Comparison of ENCODE assay signal across 16 cellular contexts in genomic region chr1:10236405-10237156, GRCh38. TPM values are rescaled to one million over a fixed set of nuclear protein-coding genes. Genes with fewer than 3 reads are reported as not detected.
DNase-seq lines count a peak whose midpoint lies in the region; ATAC-seq and TF ChIP-seq lines count a peak whose summit lies in the region.
"Had no signal": no experiment of that assay in that cellular context is flagged by ENCODE, and none has a peak within 500 bp of the region (broad histone marks: within the 10 kb centered on the region; RNA-seq: fewer than 3 reads in every experiment).

No MANE protein-coding gene starts in this region.

- H3K4me3 ChIP-seq in fibroblast of villous mesenchyme (ENCODE audit: low read depth, low read length) (no peak overlapping the region), right lobe of liver (no peak overlapping the region)
- H3K4me3 ChIP-seq: spleen, upper lobe of right lung had no signal

- ATAC-seq in HG02981 (IDR thresholded peaks at IDR 0.05; ENCODE audit: unreplicated experiment) (no peak), right lobe of liver (no peak)
- ATAC-seq: left ventricle myocardium superior, upper lobe of right lung had no signal

- no peaks in the 10 kb centered on the region for H3K27me3 ChIP-seq in right lobe of liver
- H3K27me3 ChIP-seq: spleen, upper lobe of right lung had no signal

- no peak overlapping the region for H3K4me3 Mint-ChIP-seq in activated CD4-positive, alpha-beta memory T cell treated with anti-CD3 and anti-CD28 coated beads for 36 hours
- H3K4me3 Mint-ChIP-seq in activated CD4-positive, alpha-beta memory T cell treated with anti-CD3 and anti-CD28 coated beads, Interleukin-2, amount 10 ng/mL, durations not matched to agents 7 days and 5 days, result no peak overlapping the region
- H3K4me3 Mint-ChIP-seq in activated T-helper 2 cell treated with anti-CD3 and anti-CD28 coated beads, Interferon-gamma antibody, Interleukin-2, Interleukin-4, amounts not matched to agents 10 μg/mL and 5 μg/mL and 100 μg/mL, durations not matched to agents 14 hours and 24 hours and 36 hours (ENCODE audit: low read depth), result no peak overlapping the region
- H3K4me3 Mint-ChIP-seq: CD8-positive, alpha-beta memory T cell had no signal

- CTCF ChIA-PET in activated CD4-positive, alpha-beta memory T cell treated with anti-CD3 and anti-CD28 coated beads for 36 hours (lab: Charles Lee), result interaction anchor here (0.9 to 1.4 kb wide), 3 partner anchors 25 to 66 kb away, joined by 3 to 12 read pairs (median 5); partner anchors contain the start of gene KIF1B
- CTCF ChIA-PET in activated CD4-positive, alpha-beta memory T cell treated with anti-CD3 and anti-CD28 coated beads, Interleukin-2, amount 10 ng/mL, durations not matched to agents 7 days and 5 days (lab: Charles Lee), result interaction anchor here (1.1 to 3.2 kb wide), 2 partner anchors 15 to 27 kb away, joined by 7 to 17 read pairs; partner anchors contain the start of gene KIF1B

- no peaks in the 10 kb centered on the region for H3K9me3 Mint-ChIP-seq in activated CD4-positive, alpha-beta memory T cell treated with anti-CD3 and anti-CD28 coated beads for 36 hours
- H3K9me3 Mint-ChIP-seq in activated CD4-positive, alpha-beta memory T cell treated with anti-CD3 and anti-CD28 coated beads, Interleukin-2, amount 10 ng/mL, durations not matched to agents 7 days and 5 days, result no peaks in the 10 kb centered on the region
- H3K9me3 Mint-ChIP-seq in activated T-helper 2 cell treated with anti-CD3 and anti-CD28 coated beads, Interferon-gamma antibody, Interleukin-2, Interleukin-4, amounts not matched to agents 10 μg/mL and 5 μg/mL and 100 μg/mL, durations not matched to agents 14 hours and 24 hours and 36 hours, result no peaks in the 10 kb centered on the region
- H3K9me3 Mint-ChIP-seq: CD8-positive, alpha-beta memory T cell had no signal

- no peaks in the 10 kb centered on the region for H3K27me3 Mint-ChIP-seq in activated CD4-positive, alpha-beta memory T cell treated with anti-CD3 and anti-CD28 coated beads for 36 hours
- no peaks in the 10 kb centered on the region for H3K27me3 Mint-ChIP-seq in activated CD4-positive, alpha-beta memory T cell treated with anti-CD3 and anti-CD28 coated beads, Interleukin-2, amount 10 ng/mL, durations not matched to agents 7 days and 5 days
- H3K27me3 Mint-ChIP-seq in activated T-helper 2 cell treated with anti-CD3 and anti-CD28 coated beads, Interferon-gamma antibody, Interleukin-2, Interleukin-4, amounts not matched to agents 10 μg/mL and 5 μg/mL and 100 μg/mL, durations not matched to agents 14 hours and 24 hours and 36 hours (ENCODE audit: low read depth), result no peaks in the 10 kb centered on the region
- H3K27me3 Mint-ChIP-seq: CD8-positive, alpha-beta memory T cell had no signal

- no peak overlapping the region for H3K27ac ChIP-seq in right lobe of liver
- H3K27ac ChIP-seq: upper lobe of right lung had no signal

- POLR2A ChIA-PET in activated CD4-positive, alpha-beta memory T cell treated with anti-CD3 and anti-CD28 coated beads for 36 hours (lab: Charles Lee), result interaction anchor here (0.6 to 1.6 kb wide), 3 partner anchors 45 to 440 kb away, joined by 3 to 4 read pairs (median 3); no protein-coding TSS in a partner anchor
- POLR2A ChIA-PET in activated CD4-positive, alpha-beta memory T cell treated with anti-CD3 and anti-CD28 coated beads, Interleukin-2, amount 10 ng/mL, durations not matched to agents 7 days and 5 days (lab: Charles Lee), result interaction anchor here (1.1 kb wide), 1 partner anchor 15 kb away, joined by 3 read pairs; no protein-coding TSS in a partner anchor

- H3K4me1 Mint-ChIP-seq in activated CD4-positive, alpha-beta memory T cell treated with anti-CD3 and anti-CD28 coated beads for 36 hours (ENCODE audit: low read depth), result peaks cover 17% of the 10 kb centered on the region
- H3K4me1 Mint-ChIP-seq in activated CD4-positive, alpha-beta memory T cell treated with anti-CD3 and anti-CD28 coated beads, Interleukin-2, amount 10 ng/mL, durations not matched to agents 7 days and 5 days, result peaks cover 19% of the 10 kb centered on the region
- peaks cover 11% of the 10 kb centered on the region for H3K4me1 Mint-ChIP-seq in activated T-helper 2 cell treated with anti-CD3 and anti-CD28 coated beads, Interferon-gamma antibody, Interleukin-2, Interleukin-4, amounts not matched to agents 10 μg/mL and 5 μg/mL and 100 μg/mL, durations not matched to agents 14 hours and 24 hours and 36 hours (ENCODE audit: low read depth)

- H3K4me1 ChIP-seq in right lobe of liver, result no peaks in the 10 kb centered on the region
- H3K4me1 ChIP-seq: upper lobe of right lung had no signal

- no peaks in the 10 kb centered on the region for H3K9me3 ChIP-seq in right lobe of liver
- H3K9me3 ChIP-seq: spleen, upper lobe of right lung had no signal

- intact Hi-C loops in activated CD4-positive, alpha-beta memory T cell treated with anti-CD3 and anti-CD28 coated beads for 36 hours (cut with micrococcal nuclease), result no loop called here
- intact Hi-C loops in activated T-helper 2 cell treated with anti-CD3 and anti-CD28 coated beads, Interferon-gamma antibody, Interleukin-2, Interleukin-4, amounts not matched to agents 10 μg/mL and 5 μg/mL and 100 μg/mL, durations not matched to agents 14 hours and 24 hours and 36 hours (cut with micrococcal nuclease), result loop anchor here (5.0 kb wide), 1 partner anchor 46 kb away; no protein-coding TSS in a partner anchor
- intact Hi-C loops in right lobe of liver (cut with DNase I), result no loop called here

- DNase-seq in activated CD4-positive, alpha-beta memory T cell treated with anti-CD3 and anti-CD28 coated beads for 36 hours, result no peak
- DNase-seq in activated CD4-positive, alpha-beta memory T cell treated with anti-CD3 and anti-CD28 coated beads, Interleukin-2, amount 10 ng/mL, durations not matched to agents 7 days and 5 days, result no peak
- DNase-seq in activated T-helper 2 cell treated with anti-CD3 and anti-CD28 coated beads, Interferon-gamma antibody, Interleukin-2, Interleukin-4, amounts not matched to agents 10 μg/mL and 5 μg/mL and 100 μg/mL, durations not matched to agents 14 hours and 24 hours and 36 hours (ENCODE audit: low spot score), result no peak
- DNase-seq in fibroblast of villous mesenchyme (ENCODE audit: low read depth) (peak; percentile 48), stromal cell of bone marrow (ENCODE audit: low read depth) (peak; percentile 16), SHP77 treated with DMSO at 0.1 percent for 48 hours (lab: John Stamatoyannopoulos, UW) (no peak), right lobe of liver (no peak)
- DNase-seq: activated naive CD4-positive, alpha-beta T cell treated with anti-CD3 and anti-CD28 coated beads, Interleukin-2, amount 50 U/mL, for 16 hours; CD8-positive, alpha-beta memory T cell; Karpas-422; left ventricle myocardium superior; NCI-H1105; spleen; stimulated activated naive CD4-positive, alpha-beta T cell; upper lobe of right lung had no signal

- H3K27ac Mint-ChIP-seq in activated CD4-positive, alpha-beta memory T cell treated with anti-CD3 and anti-CD28 coated beads for 36 hours, result peak overlapping the region; percentile 15
- H3K27ac Mint-ChIP-seq in activated CD4-positive, alpha-beta memory T cell treated with anti-CD3 and anti-CD28 coated beads, Interleukin-2, amount 10 ng/mL, durations not matched to agents 7 days and 5 days, result no peak overlapping the region
- H3K27ac Mint-ChIP-seq in activated T-helper 2 cell treated with anti-CD3 and anti-CD28 coated beads, Interferon-gamma antibody, Interleukin-2, Interleukin-4, amounts not matched to agents 10 μg/mL and 5 μg/mL and 100 μg/mL, durations not matched to agents 14 hours and 24 hours and 36 hours, result peak overlapping the region; percentile 44

- TF ChIP-seq POLR2A in right lobe of liver (IDR thresholded peaks at IDR 0.05), result no peak

- peaks cover 0 to 3% (median 0%) of the 10 kb centered on the region in 4 donors for H3K36me3 ChIP-seq in right lobe of liver

- TF ChIP-seq CTCF in fibroblast of villous mesenchyme (IDR thresholded peaks at IDR 0.05; ENCODE audit: insufficient read depth, low read depth, low read length), result no peak
- TF ChIP-seq CTCF in right lobe of liver (IDR thresholded peaks at IDR 0.05), result no peak

- H3K36me3 Mint-ChIP-seq in activated CD4-positive, alpha-beta memory T cell treated with anti-CD3 and anti-CD28 coated beads for 36 hours, result no peaks in the 10 kb centered on the region
- H3K36me3 Mint-ChIP-seq in activated CD4-positive, alpha-beta memory T cell treated with anti-CD3 and anti-CD28 coated beads, Interleukin-2, amount 10 ng/mL, durations not matched to agents 7 days and 5 days (ENCODE audit: low read depth), result no peaks in the 10 kb centered on the region
- H3K36me3 Mint-ChIP-seq in activated T-helper 2 cell treated with anti-CD3 and anti-CD28 coated beads, Interferon-gamma antibody, Interleukin-2, Interleukin-4, amounts not matched to agents 10 μg/mL and 5 μg/mL and 100 μg/mL, durations not matched to agents 14 hours and 24 hours and 36 hours (ENCODE audit: low read depth), result peaks cover 6% of the 10 kb centered on the region

- 81% methylated on average over 2 of the region's 2 CpGs for WGBS in right lobe of liver (ENCODE audit: insufficient coverage, low coverage, low lambda C conversion rate, missing lambda C conversion rate)

RNA-seq across cellular contexts. Expression of gene KIF1B, which starts 26.2 kb away (rescaled TPM):
- 10 to 100 TPM; 16.8 to 17.4 TPM for total RNA-seq in activated CD4-positive, alpha-beta memory T cell treated with anti-CD3 and anti-CD28 coated beads for 36 hours
- total RNA-seq in activated CD4-positive, alpha-beta memory T cell treated with anti-CD3 and anti-CD28 coated beads, Interleukin-2, amount 10 ng/mL, durations not matched to agents 7 days and 5 days, result 10 to 100 TPM; 22.5 to 22.7 TPM
- total RNA-seq in activated T-helper 2 cell treated with anti-CD3 and anti-CD28 coated beads, Interferon-gamma antibody, Interleukin-2, Interleukin-4, amounts not matched to agents 10 μg/mL and 5 μg/mL and 100 μg/mL, durations not matched to agents 14 hours and 24 hours and 36 hours, result 21.9 and 23.8 TPM in 2 replicates
- total RNA-seq in fibroblast of villous mesenchyme, result 24.8 and 36.3 TPM in 2 replicates
- 10 to 100 TPM; 21.7 to 29.4 (median 23.2) TPM for total RNA-seq in right lobe of liver

Comparison
In these comparisons a context has a peak if more than half of its experiments do, and no peak if none do; other contexts are left out.
1. DNase-seq: peak in fibroblast of villous mesenchyme (single experiment) and stromal cell of bone marrow (single experiment); none in activated CD4-positive, alpha-beta memory T cell treated with anti-CD3 and anti-CD28 coated beads for 36 hours (single experiment), activated CD4-positive, alpha-beta memory T cell treated with anti-CD3 and anti-CD28 coated beads, Interleukin-2, amount 10 ng/mL, durations not matched to agents 7 days and 5 days (single experiment), activated T-helper 2 cell treated with anti-CD3 and anti-CD28 coated beads, Interferon-gamma antibody, Interleukin-2, Interleukin-4, amounts not matched to agents 10 μg/mL and 5 μg/mL and 100 μg/mL, durations not matched to agents 14 hours and 24 hours and 36 hours (single experiment), SHP77 treated with DMSO at 0.1 percent for 48 hours (single experiment) and right lobe of liver (0 of 3).